22 cellular contexts compared by ENCODE assay signal in the genomic region with DNA sequence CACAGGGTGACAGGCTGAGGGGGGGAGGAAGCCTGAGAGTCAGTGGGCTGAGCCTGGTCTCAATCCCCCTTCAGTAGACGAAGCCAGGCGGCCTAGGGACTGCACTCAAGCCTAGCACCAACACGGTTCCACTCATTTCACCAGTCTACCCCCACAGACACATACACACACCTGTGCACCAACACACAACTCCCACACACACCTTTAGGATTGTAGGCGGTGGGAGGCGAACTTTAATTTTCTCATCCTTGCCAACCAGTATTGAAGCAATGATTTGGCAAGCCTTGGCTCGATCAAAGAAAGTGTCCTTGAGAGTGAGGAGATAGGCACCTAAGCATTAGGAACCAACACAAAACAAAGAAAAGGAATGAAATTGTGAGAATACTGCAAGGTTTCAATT.
"Had no signal": no experiment of that assay in that cellular context is flagged by ENCODE, and none has a peak within 500 bp of the region (broad histone marks: within the 10 kb centered on the region; RNA-seq: fewer than 3 reads in every experiment).

No MANE protein-coding gene starts in this region.

- H3K27ac ChIP-seq: KMS-11 had no signal

- H3K9ac ChIP-seq: KMS-11 had no signal

- DNase-seq: activated CD4-positive, alpha-beta memory T cell treated with anti-CD3 and anti-CD28 coated beads, Interleukin-2, amount 10 ng/mL, durations not matched to agents 7 days and 5 days; activated CD4-positive, alpha-beta T cell treated with anti-CD3 and anti-CD28 coated beads, Interleukin-2, amount 10 ng/mL, durations not matched to agents 7 days and 5 days; activated CD4-positive, CD25-positive, alpha-beta regulatory T cell; activated gamma-delta T cell; activated naive CD4-positive, alpha-beta T cell treated with anti-CD3 and anti-CD28 coated beads for 36 hours; activated T-cell treated with anti-CD3 and anti-CD28 coated beads for 4 hours; activated T-cell treated with anti-CD3 and anti-CD28 coated beads, Interleukin-2, amount 50 U/mL, for 48 hours; amygdala; NCI-H1092 treated with DMSO at 0.1 percent for 48 hours; NCI-H1417 treated with DMSO at 0.1 percent for 48 hours; NCI-H1694; NCI-H2029 treated with DMSO at 0.1 percent for 48 hours; NCI-H345; NCI-H510A; NCI-H526 treated with DMSO at 0.1 percent for 48 hours; NCI-H82; NK-92 treated with Interleukin-12 subunit alpha and Interleukin-12 subunit beta, amount 100 ng/mL, for 24 hours; OCI-M1; SHP77 treated with DMSO at 0.1 percent for 48 hours; T-helper 9 cell had no signal

- ATAC-seq: activated T-helper 17 cell treated with anti-CD3 and anti-CD28 coated beads, Interleukin-2, amount 50 U/mL, for 72 hours had no signal
